8 cellular contexts compared by ENCODE assay signal in genomic region chr5:177005619-177006264, GRCh38. TPM values are rescaled to one million over a fixed set of nuclear protein-coding genes. Genes with fewer than 3 reads are reported as not detected.
DNase-seq lines count a peak whose midpoint lies in the region; ATAC-seq and TF ChIP-seq lines count a peak whose summit lies in the region.

No MANE protein-coding gene starts in this region.

- peak; percentile 13 for ATAC-seq in HG02884 (IDR thresholded peaks at IDR 0.05; ENCODE audit: unreplicated experiment)

- WGBS in lower leg skin, 2 donors: 1% methylated on average over 47 to 51 of the region's 51 CpGs

- H3K4me3 ChIP-seq in lower leg skin (ENCODE audit: low read depth, poor library complexity, severe bottlenecking): peak overlapping the region; percentile 94

- H3K4me1 Mint-ChIP-seq in activated CD4-positive, alpha-beta T cell treated with anti-CD3 and anti-CD28 coated beads, Interleukin-2, amount 10 ng/mL, durations not matched to agents 24 days and 14 days: peaks cover 16% of the 10 kb centered on the region
- H3K4me1 Mint-ChIP-seq in dendritic cell treated with granulocyte-macrophage colony-stimulating factor and Interleukin-4, amounts not matched to agents 40 ng/mL and 50 ng/mL, for 4 days (ENCODE audit: low read depth): peaks cover 13% of the 10 kb centered on the region

- TF ChIP-seq POLR2A in lower leg skin (IDR thresholded peaks at IDR 0.05): no peak

- DNase-seq in NCI-H2029 (lab: John Stamatoyannopoulos, UW): peak; percentile 22
- no peak for DNase-seq in NCI-H2029 treated with DMSO at 0.1 percent for 48 hours (lab: John Stamatoyannopoulos, UW)
- DNase-seq in NCI-H2171 treated with DMSO at 0.1 percent for 48 hours (lab: John Stamatoyannopoulos, UW): peak; percentile 46
- DNase-seq in activated CD4-positive, alpha-beta T cell treated with anti-CD3 and anti-CD28 coated beads, Interleukin-2, amount 10 ng/mL, durations not matched to agents 24 days and 14 days: peak; percentile 89
- peak; percentile 26 to 91 for DNase-seq in lower leg skin (ENCODE audit: low spot score in 2 of 2)
- DNase-seq in stimulated activated CD4-positive, alpha-beta T cell treated with anti-CD3 and anti-CD28 coated beads, Interleukin-4, amount 100 ng/mL, for 24 hours: peak; percentile 75

- no peaks in the 10 kb centered on the region for H3K27me3 Mint-ChIP-seq in activated CD4-positive, alpha-beta T cell treated with anti-CD3 and anti-CD28 coated beads, Interleukin-2, amount 10 ng/mL, durations not matched to agents 24 days and 14 days
- H3K27me3 Mint-ChIP-seq in dendritic cell treated with granulocyte-macrophage colony-stimulating factor and Interleukin-4, amounts not matched to agents 40 ng/mL and 50 ng/mL, for 4 days: no peaks in the 10 kb centered on the region

- H3K27ac Mint-ChIP-seq in activated CD4-positive, alpha-beta T cell treated with anti-CD3 and anti-CD28 coated beads, Interleukin-2, amount 10 ng/mL, durations not matched to agents 24 days and 14 days: peak overlapping the region; percentile 92
- peak overlapping the region; percentile 99 for H3K27ac Mint-ChIP-seq in dendritic cell treated with granulocyte-macrophage colony-stimulating factor and Interleukin-4, amounts not matched to agents 40 ng/mL and 50 ng/mL, for 4 days

- H3K4me3 Mint-ChIP-seq in activated CD4-positive, alpha-beta T cell treated with anti-CD3 and anti-CD28 coated beads, Interleukin-2, amount 10 ng/mL, durations not matched to agents 24 days and 14 days: peak overlapping the region; percentile 96
- H3K4me3 Mint-ChIP-seq in dendritic cell treated with granulocyte-macrophage colony-stimulating factor and Interleukin-4, amounts not matched to agents 40 ng/mL and 50 ng/mL, for 4 days: peak overlapping the region; percentile 96

- no peak for TF ChIP-seq CTCF in lower leg skin (IDR thresholded peaks at IDR 0.05)

- peaks cover 11% of the 10 kb centered on the region for H3K36me3 Mint-ChIP-seq in activated CD4-positive, alpha-beta T cell treated with anti-CD3 and anti-CD28 coated beads, Interleukin-2, amount 10 ng/mL, durations not matched to agents 24 days and 14 days (ENCODE audit: low read depth)
- H3K36me3 Mint-ChIP-seq in dendritic cell treated with granulocyte-macrophage colony-stimulating factor and Interleukin-4, amounts not matched to agents 40 ng/mL and 50 ng/mL, for 4 days (ENCODE audit: low read depth): peaks cover 15% of the 10 kb centered on the region

- intact Hi-C loops in activated CD4-positive, alpha-beta T cell treated with anti-CD3 and anti-CD28 coated beads, Interleukin-2, amount 10 ng/mL, durations not matched to agents 24 days and 14 days (cut with micrococcal nuclease): loop anchor here (1.0 to 5.0 kb wide), 4 partner anchors 17 to 468 kb away; partner anchors contain the start of genes GRK6, RNF44, TSPAN17 and ZNF346
- intact Hi-C loops in dendritic cell treated with granulocyte-macrophage colony-stimulating factor and Interleukin-4, amounts not matched to agents 40 ng/mL and 50 ng/mL, for 4 days (cut with micrococcal nuclease): loop anchor here (1.0 kb wide), 1 partner anchor 17 kb away; the partner anchor contains the start of gene ZNF346
- intact Hi-C loops in lower leg skin (cut with DNase I; ENCODE audit: low total_unique reads): loop anchor here (5.0 kb wide), 1 partner anchor 462 kb away; no protein-coding TSS in a partner anchor

- no peaks in the 10 kb centered on the region for H3K9me3 Mint-ChIP-seq in activated CD4-positive, alpha-beta T cell treated with anti-CD3 and anti-CD28 coated beads, Interleukin-2, amount 10 ng/mL, durations not matched to agents 24 days and 14 days
- no peaks in the 10 kb centered on the region for H3K9me3 Mint-ChIP-seq in dendritic cell treated with granulocyte-macrophage colony-stimulating factor and Interleukin-4, amounts not matched to agents 40 ng/mL and 50 ng/mL, for 4 days

RNA-seq across cellular contexts. Expression of gene UIMC1, which starts 0.8 kb away (rescaled TPM):
- 65.2 and 68.5 TPM in 2 replicates for total RNA-seq in activated CD4-positive, alpha-beta T cell treated with anti-CD3 and anti-CD28 coated beads, Interleukin-2, amount 10 ng/mL, durations not matched to agents 24 days and 14 days
- total RNA-seq in lower leg skin: 10 to 100 TPM; 18.2 to 31.0 (median 29.2) TPM

RNA-seq across cellular contexts. Expression of gene ZNF346, which starts 16.8 kb away (rescaled TPM):
- 30.2 and 32.1 TPM in 2 replicates for total RNA-seq in activated CD4-positive, alpha-beta T cell treated with anti-CD3 and anti-CD28 coated beads, Interleukin-2, amount 10 ng/mL, durations not matched to agents 24 days and 14 days
- total RNA-seq in lower leg skin: 10 to 100 TPM in 3 of 4 donors, 1 to 10 TPM in 1; 8.4 to 21.6 (median 16.3) TPM
